In genomic region chr4:153934689-153935017, GRCh38 we compare ENCODE assay signal across 14 cellular contexts.
A peak's percentile ranks its signal among the peaks of the same experiment; 100 is the strongest.
DNase-seq lines count a peak whose midpoint lies in the region; ATAC-seq and TF ChIP-seq lines count a peak whose summit lies in the region.
"Had no signal": no experiment of that assay in that cellular context is flagged by ENCODE, and none has a peak within 500 bp of the region (broad histone marks: within the 10 kb centered on the region; RNA-seq: fewer than 3 reads in every experiment).

No MANE protein-coding gene starts in this region.

- H2BK5ac ChIP-seq in trophoblast cell (ENCODE audit: low read depth, low read length, poor library complexity) = peak overlapping the region; percentile 58

- H4K91ac ChIP-seq in trophoblast cell (ENCODE audit: low read depth, low read length) = peak overlapping the region; percentile 78

- no peak overlapping the region for H3K4me2 ChIP-seq in trophoblast cell (ENCODE audit: low read length)

- TF ChIP-seq CTCF in esophagus squamous epithelium (IDR thresholded peaks at IDR 0.05) = no peak

- TF ChIP-seq POLR2A in esophagus squamous epithelium (IDR thresholded peaks at IDR 0.05) = no peak

- H2AFZ ChIP-seq in trophoblast cell (ENCODE audit: insufficient read depth, low read length, poor library complexity) = no peak overlapping the region

- H3K79me1 ChIP-seq in trophoblast cell (ENCODE audit: low read length) = peaks cover 5% of the 10 kb centered on the region

- H2BK12ac ChIP-seq in trophoblast cell (ENCODE audit: low read length) = peak overlapping the region; percentile 89

- H3K9ac ChIP-seq in trophoblast cell (ENCODE audit: low read length) = no peak overlapping the region

- DNase-seq in SIG-M5 treated with dmso at 0.1 percent for 504 hours (lab: John Stamatoyannopoulos, UW; ENCODE audit: unreplicated experiment) (peak; percentile 9), SIG-M5 (lab: John Stamatoyannopoulos, UW) (no peak), esophagus squamous epithelium (lab: John Stamatoyannopoulos, UW) (no peak), trophoblast cell (no peak), NCI-H524 (lab: John Stamatoyannopoulos, UW) (no peak), DMS153 (lab: John Stamatoyannopoulos, UW) (no peak), left cardiac atrium (no peak)
- DNase-seq: activated CD4-positive, alpha-beta memory T cell treated with anti-CD3 and anti-CD28 coated beads for 36 hours; amniotic stem cell; COR-L47; MG63 had no signal

- intact Hi-C loops in esophagus squamous epithelium (cut with DNase I) (no loop called here), left cardiac atrium (cut with DNase I) (no loop called here)

- H3K79me2 ChIP-seq in trophoblast cell (ENCODE audit: control insufficient read depth, insufficient read depth, low read length, poor library complexity) = no peaks in the 10 kb centered on the region

- H3K36me3 ChIP-seq in esophagus squamous epithelium (no peaks in the 10 kb centered on the region), trophoblast cell (ENCODE audit: control insufficient read depth in 1 of 2, insufficient read depth in 2 of 2, low read length in 2 of 2) (no peaks in the 10 kb centered on the region)
- H3K36me3 ChIP-seq: MG63, thoracic aorta had no signal

- H3K27me3 ChIP-seq in esophagus squamous epithelium (peaks cover 0 to 4% (median 0%) of the 10 kb centered on the region in 4 donors), trophoblast cell (ENCODE audit: insufficient read depth, low read length) (no peaks in the 10 kb centered on the region)
- H3K27me3 ChIP-seq: MG63 had no signal

- 65 to 81% methylated on average over 3 of the region's 3 CpGs for WGBS in esophagus squamous epithelium, 2 donors
- no CpG with 5 or more reads among the region's 3 CpGs for WGBS in trophoblast cell (ENCODE audit: extremely low coverage, insufficient coverage, insufficient read length)

- no peak overlapping the region for H2AK5ac ChIP-seq in trophoblast cell (ENCODE audit: low read length)

- no peak overlapping the region for H3K18ac ChIP-seq in trophoblast cell (ENCODE audit: low read length)

- no peak overlapping the region for H3K23ac ChIP-seq in trophoblast cell (ENCODE audit: low read length)

- peak overlapping the region; percentile 34 for H2BK120ac ChIP-seq in trophoblast cell (ENCODE audit: insufficient read depth, low read length, poor library complexity)

- H3K4me3 ChIP-seq in esophagus squamous epithelium (no peak overlapping the region), trophoblast cell (ENCODE audit: low read depth, low read length) (no peak overlapping the region)
- H3K4me3 ChIP-seq: MG63, SK-N-MC, thoracic aorta had no signal

- H3K14ac ChIP-seq in trophoblast cell (ENCODE audit: low read length) = peak overlapping the region; percentile 52

- no peak overlapping the region for H4K8ac ChIP-seq in trophoblast cell (ENCODE audit: low read depth, low read length)

- H3K27ac ChIP-seq in esophagus squamous epithelium = peak overlapping the region; percentile 36 to 77 (median 58)
- peak overlapping the region; percentile 36 for H3K27ac ChIP-seq in trophoblast cell (ENCODE audit: low read depth, low read length)
- H3K27ac ChIP-seq: SK-N-MC, thoracic aorta had no signal

- no peak overlapping the region for H4K12ac ChIP-seq in trophoblast cell (ENCODE audit: low read depth, low read length)

- no peak overlapping the region for H3K4ac ChIP-seq in trophoblast cell (ENCODE audit: low read depth, low read length)

- ATAC-seq in GM19452 (IDR thresholded peaks at IDR 0.05; ENCODE audit: unreplicated experiment) (no peak), left cardiac atrium (no peak)

- no peaks in the 10 kb centered on the region for H3K9me3 ChIP-seq in esophagus squamous epithelium
- no peaks in the 10 kb centered on the region for H3K9me3 ChIP-seq in trophoblast cell (ENCODE audit: insufficient read depth, low read depth, low read length)
- H3K9me3 ChIP-seq: MG63, thoracic aorta had no signal

- H3K4me1 ChIP-seq in esophagus squamous epithelium (peaks cover 0 to 15% (median 4%) of the 10 kb centered on the region in 3 donors), trophoblast cell (ENCODE audit: control insufficient read depth in 1 of 2, insufficient read depth in 2 of 2, low read length in 2 of 2) (peaks cover 3 to 15% of the 10 kb centered on the region in 2 experiments)
